In genomic region chr15:26899658-26900057, GRCh38 we compare ENCODE assay signal across 9 cellular contexts. TPM values are rescaled to one million over a fixed set of nuclear protein-coding genes. Genes with fewer than 3 reads are reported as not detected.
"Had no signal": no experiment of that assay in that cellular context is flagged by ENCODE, and none has a peak within 500 bp of the region (broad histone marks: within the 10 kb centered on the region; RNA-seq: fewer than 3 reads in every experiment).

No MANE protein-coding gene starts in this region.

- H3K4me3 ChIP-seq: GM23248, HAP-1 had no signal

- FAIRE-seq: HepG2 had no signal

- H3K27ac ChIP-seq: GM23248, HL-60 had no signal

- H3K9me3 ChIP-seq: HAP-1 had no signal

- DNase-seq: GM23248, GOT3, H7, KG1 had no signal

- ATAC-seq: HCT116, HepG2 had no signal

- H3K36me3 ChIP-seq: HAP-1 had no signal

- H3K4me1 ChIP-seq: HAP-1 had no signal

RNA-seq across cellular contexts. Expression of gene GABRA5, which starts 32.8 kb away (rescaled TPM):
- polyA plus RNA-seq: HepG2, IgD-negative memory B cell had no signal
